Comparison of ENCODE assay signal across 8 cellular contexts in genomic region chr11:61963282-61964057, GRCh38. TPM values are rescaled to one million over a fixed set of nuclear protein-coding genes. Genes with fewer than 3 reads are reported as not detected.
A peak's percentile ranks its signal among the peaks of the same experiment; 100 is the strongest.
DNase-seq lines count a peak whose midpoint lies in the region; ATAC-seq and TF ChIP-seq lines count a peak whose summit lies in the region.

No MANE protein-coding gene starts in this region.

- H3K27me3 Mint-ChIP-seq in activated CD8-positive, alpha-beta T cell treated with anti-CD3 and anti-CD28 coated beads, Interleukin-2, amount 10 ng/mL, durations not matched to agents 7 days and 5 days (ENCODE audit: low read depth) = no peaks in the 10 kb centered on the region

- H3K36me3 ChIP-seq in sigmoid colon = peaks cover 15 to 50% (median 23%) of the 10 kb centered on the region in 4 donors

- H3K9me3 ChIP-seq in sigmoid colon = no peaks in the 10 kb centered on the region

- peak overlapping the region; percentile 70 for H3K27ac Mint-ChIP-seq in activated CD8-positive, alpha-beta T cell treated with anti-CD3 and anti-CD28 coated beads, Interleukin-2, amount 10 ng/mL, durations not matched to agents 7 days and 5 days

- CTCF ChIA-PET in activated CD8-positive, alpha-beta T cell treated with anti-CD3 and anti-CD28 coated beads, Interleukin-2, amount 10 ng/mL, durations not matched to agents 7 days and 5 days (lab: Charles Lee) = interaction anchor here (1.0 to 6.1 kb wide), 4 partner anchors 16 to 145 kb away, joined by 3 to 46 read pairs (median 10); no protein-coding TSS in a partner anchor
- CTCF ChIA-PET in GM10248 (lab: Yijun Ruan, JAX) = interaction anchor here (1.1 to 5.1 kb wide), 6 partner anchors 9 to 122 kb away, joined by 3 to 39 read pairs (median 4); no protein-coding TSS in a partner anchor

- H3K36me3 Mint-ChIP-seq in activated CD8-positive, alpha-beta T cell treated with anti-CD3 and anti-CD28 coated beads, Interleukin-2, amount 10 ng/mL, durations not matched to agents 7 days and 5 days (ENCODE audit: low read depth) = peaks cover 43% of the 10 kb centered on the region

- peak overlapping the region; percentile 99 to 100 (median 100) for H3K27ac ChIP-seq in sigmoid colon

- peaks cover 0 to 62% (median 52%) of the 10 kb centered on the region in 4 donors for H3K4me1 ChIP-seq in sigmoid colon

- POLR2A ChIA-PET in activated CD8-positive, alpha-beta T cell treated with anti-CD3 and anti-CD28 coated beads, Interleukin-2, amount 10 ng/mL, durations not matched to agents 7 days and 5 days (lab: Charles Lee) = interaction anchor here (0.8 to 1.4 kb wide), 2 partner anchors 82 to 160 kb away, joined by 3 read pairs; partner anchors contain the start of gene INCENP
- POLR2A ChIA-PET in GM10248 (lab: Yijun Ruan, JAX) = interaction anchor here (1.2 to 2.0 kb wide), 2 partner anchors 8 to 18 kb away, joined by 3 to 6 read pairs; no protein-coding TSS in a partner anchor

- H3K4me3 Mint-ChIP-seq in activated CD8-positive, alpha-beta T cell treated with anti-CD3 and anti-CD28 coated beads, Interleukin-2, amount 10 ng/mL, durations not matched to agents 7 days and 5 days = peak overlapping the region; percentile 12

- no peak for TF ChIP-seq POLR2A in sigmoid colon (IDR thresholded peaks at IDR 0.05)

- ATAC-seq in HG03460 (IDR thresholded peaks at IDR 0.05; ENCODE audit: unreplicated experiment) = peak; percentile 31
- no peak for ATAC-seq in activated CD8-positive, alpha-beta T cell treated with anti-CD3 and anti-CD28 coated beads, Interleukin-2, amount 10 ng/mL, durations not matched to agents 7 days and 5 days

- peak in 2 of 4 donors; percentile 2 to 11 for TF ChIP-seq EP300 in sigmoid colon (IDR thresholded peaks at IDR 0.05)

- H3K4me1 Mint-ChIP-seq in activated CD8-positive, alpha-beta T cell treated with anti-CD3 and anti-CD28 coated beads, Interleukin-2, amount 10 ng/mL, durations not matched to agents 7 days and 5 days (ENCODE audit: low read depth) = peaks cover 41% of the 10 kb centered on the region

- WGBS in sigmoid colon, 2 donors = 36 to 39% methylated on average over 10 of the region's 10 CpGs

- no peak for TF ChIP-seq CTCF in sigmoid colon (IDR thresholded peaks at IDR 0.05)
- TF ChIP-seq CTCF in GM10248 (IDR thresholded peaks at IDR 0.05; ENCODE audit: control extremely low read depth, extremely low read depth, low read depth, missing control alignments) = no peak

- intact Hi-C loops in sigmoid colon (cut with DNase I) = no loop called here

- H3K9me3 Mint-ChIP-seq in activated CD8-positive, alpha-beta T cell treated with anti-CD3 and anti-CD28 coated beads, Interleukin-2, amount 10 ng/mL, durations not matched to agents 7 days and 5 days (ENCODE audit: insufficient read depth) = no peaks in the 10 kb centered on the region

- DNase-seq in A172 (ENCODE audit: low spot score) = peak; percentile 24
- DNase-seq in activated CD8-positive, alpha-beta T cell treated with anti-CD3 and anti-CD28 coated beads, Interleukin-2, amount 10 ng/mL, durations not matched to agents 7 days and 5 days = no peak
- DNase-seq in germinal center (ENCODE audit: low spot score) = peak; percentile 51
- DNase-seq in sigmoid colon = peak; percentile 72
- DNase-seq in middle frontal gyrus (ENCODE audit: extremely low spot score, low spot score) = no peak
- no peak for DNase-seq in RKO (ENCODE audit: low spot score)
- no peak for DNase-seq in GM10248 (ENCODE audit: extremely low spot score)

- no peaks in the 10 kb centered on the region for H3K27me3 ChIP-seq in sigmoid colon

- peak overlapping the region in 1 of 4 donors; percentile 97 for H3K4me3 ChIP-seq in sigmoid colon

RNA-seq across cellular contexts. Expression of gene FTH1, which starts 4.0 kb away (rescaled TPM):
- 511 and 651 TPM in 2 replicates for total RNA-seq in A172 (2014; rRNA removed; shearing (Covaris generic))
- 100 to 1,000 TPM; 709 to 727 TPM for total RNA-seq in activated CD8-positive, alpha-beta T cell treated with anti-CD3 and anti-CD28 coated beads, Interleukin-2, amount 10 ng/mL, durations not matched to agents 7 days and 5 days
- 1,000 to 10,000 TPM; 1,709 to 2,375 (median 1,954) TPM for total RNA-seq in sigmoid colon
- over 10,000 TPM in 2 of 3 donors, 1,000 to 10,000 TPM in 1; 6,007 to 20,022 (median 13,142) TPM for polyA plus RNA-seq in sigmoid colon

RNA-seq across cellular contexts. Expression of gene BEST1, which starts 13.3 kb away (rescaled TPM):
- total RNA-seq in A172 (2014; rRNA removed; shearing (Covaris generic)) = 0.79 and 1.00 TPM in 2 replicates
- total RNA-seq in activated CD8-positive, alpha-beta T cell treated with anti-CD3 and anti-CD28 coated beads, Interleukin-2, amount 10 ng/mL, durations not matched to agents 7 days and 5 days = not detected
- total RNA-seq in sigmoid colon = 1 to 10 TPM in 3 of 4 donors, under 1 TPM in 1; 0.83 to 5.3 (median 3.3) TPM
- polyA plus RNA-seq in sigmoid colon = 1 to 10 TPM; 3.2 to 9.6 (median 7.6) TPM

RNA-seq across cellular contexts. Expression of gene RAB3IL1, which starts 46.1 kb away (rescaled TPM):
- total RNA-seq in A172 (2014; rRNA removed; shearing (Covaris generic)) = 2.4 and 8.5 TPM in 2 replicates
- total RNA-seq in activated CD8-positive, alpha-beta T cell treated with anti-CD3 and anti-CD28 coated beads, Interleukin-2, amount 10 ng/mL, durations not matched to agents 7 days and 5 days = not detected
- total RNA-seq in sigmoid colon = 10 to 100 TPM; 12.1 to 23.7 (median 19.6) TPM
- polyA plus RNA-seq in sigmoid colon = 10 to 100 TPM in 1 of 3 donors, 1 to 10 TPM in 2; 5.1 to 21.6 (median 7.0) TPM

Comparison
In these comparisons a context has a peak if more than half of its experiments do, and no peak if none do; other contexts are left out.
1. DNase-seq: peak in A172 (single experiment), germinal center (single experiment) and sigmoid colon (single experiment); none in activated CD8-positive, alpha-beta T cell treated with anti-CD3 and anti-CD28 coated beads, Interleukin-2, amount 10 ng/mL, durations not matched to agents 7 days and 5 days (single experiment), middle frontal gyrus (single experiment), RKO (single experiment) and GM10248 (single experiment).